8 cellular contexts compared by ENCODE assay signal in the genomic region with DNA sequence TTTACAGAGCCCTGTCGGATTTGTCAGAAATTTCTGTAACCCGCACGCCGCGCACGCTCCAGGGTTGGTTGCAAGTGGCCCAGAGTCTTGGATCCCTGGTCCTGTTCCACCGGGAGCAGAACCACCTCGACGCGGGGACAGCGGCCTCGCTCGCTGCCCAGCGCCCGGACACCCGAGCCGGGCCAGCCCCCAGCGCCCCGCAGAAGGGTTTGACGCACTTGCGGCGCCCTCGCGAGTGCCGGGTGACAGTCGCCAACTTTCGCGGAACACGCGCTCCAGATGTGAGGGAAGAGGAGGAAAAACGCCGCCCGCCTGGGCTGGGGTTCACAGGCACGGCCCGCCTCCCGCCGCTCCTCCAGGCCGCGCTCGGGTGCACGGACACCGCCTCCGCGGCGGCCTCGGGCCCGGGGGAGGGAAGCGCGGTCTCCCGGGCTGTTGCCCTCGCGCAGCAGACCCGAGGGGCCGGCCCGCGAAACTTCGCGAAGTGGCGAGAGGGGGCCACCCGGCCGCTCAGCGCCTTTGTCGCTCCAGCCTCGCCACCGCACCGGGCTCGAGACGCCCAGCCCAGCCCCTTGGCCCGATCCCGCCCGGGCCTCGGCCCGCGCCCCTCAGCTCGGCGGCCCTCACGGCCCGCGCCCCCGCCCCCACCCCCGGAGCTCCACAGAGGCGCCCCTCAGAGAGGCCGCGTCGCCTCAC. TPM values are rescaled to one million over a fixed set of nuclear protein-coding genes. Genes with fewer than 3 reads are reported as not detected.
DNase-seq lines count a peak whose midpoint lies in the region; ATAC-seq and TF ChIP-seq lines count a peak whose summit lies in the region.

No MANE protein-coding gene starts in this region.

- ATAC-seq in GM18868 (IDR thresholded peaks at IDR 0.05; ENCODE audit: unreplicated experiment) (peak; percentile 34), HG03066 (IDR thresholded peaks at IDR 0.05; ENCODE audit: low read depth, unreplicated experiment) (peak; percentile 37)

- peaks cover 20% of the 10 kb centered on the region for H3K36me3 Mint-ChIP-seq in MCF 10A (ENCODE audit: insufficient read depth, unreplicated experiment)

- H3K9me3 ChIP-seq in AG04450 (ENCODE audit: control insufficient read depth, insufficient read depth, low read length), result no peaks in the 10 kb centered on the region; the same call in 1 of the 2 replicates

- POLR2A ChIA-PET in AG04450 (lab: Yijun Ruan, JAX), result interaction anchor here (0.9 to 1.0 kb wide), 2 partner anchors 14 to 42 kb away, joined by 3 to 7 read pairs; no protein-coding TSS in a partner anchor
- POLR2A ChIA-PET in MCF 10A (lab: Yijun Ruan, JAX), result interaction anchor here (0.5 to 1.6 kb wide), 8 partner anchors 11 to 1584 kb away, joined by 3 to 8 read pairs (median 4); no protein-coding TSS in a partner anchor

- H3K4me1 Mint-ChIP-seq in MCF 10A (ENCODE audit: insufficient read depth, unreplicated experiment), result peaks cover 11% of the 10 kb centered on the region

- H3K4me3 Mint-ChIP-seq in MCF 10A (ENCODE audit: unreplicated experiment), result peak overlapping the region; percentile 81

- no TSS peak for BruUV-seq in MCF 10A (replicated peaks; lab: Mats Ljungman, UMichigan)

- DNase-seq in AG04450 (ENCODE audit: low read depth, low spot score), result no peak
- peak; percentile 8 for DNase-seq in T follicular helper cell (ENCODE audit: low read depth)
- DNase-seq in MCF 10A (ENCODE audit: unreplicated experiment), result peak; percentile 26
- peak; percentile 26 for DNase-seq in iris pigment epithelial cell (ENCODE audit: low read depth)
- DNase-seq in COR-L47 (lab: John Stamatoyannopoulos, UW), result no peak

- peak overlapping the region; percentile 69 for H3K27ac Mint-ChIP-seq in MCF 10A (ENCODE audit: low read depth, unreplicated experiment)

- TF ChIP-seq CTCF in AG04450 (IDR thresholded peaks at IDR 0.05; ENCODE audit: low read depth, low read length) (no peak), MCF 10A (IDR thresholded peaks at IDR 0.05; ENCODE audit: unreplicated experiment) (no peak)

- no peaks in the 10 kb centered on the region for H3K9me3 Mint-ChIP-seq in MCF 10A (ENCODE audit: unreplicated experiment)

- no peaks in the 10 kb centered on the region for H3K27me3 Mint-ChIP-seq in MCF 10A (ENCODE audit: insufficient read depth, unreplicated experiment)

- intact Hi-C loops in MCF 10A (cut with micrococcal nuclease), result loop anchor here (2.0 kb wide), 1 partner anchor 76 kb away; no protein-coding TSS in a partner anchor

- CTCF ChIA-PET in AG04450 (lab: Charles Lee) (interaction anchor here (0.6 to 1.9 kb wide), 21 partner anchors 8 to 360 kb away, joined by 3 to 12 read pairs (median 5); no protein-coding TSS in a partner anchor), MCF 10A (lab: Yijun Ruan, JAX) (interaction anchor here (0.6 to 1.7 kb wide), 11 partner anchors 10 to 940 kb away, joined by 3 to 11 read pairs (median 4); no protein-coding TSS in a partner anchor)

- H3K4me3 ChIP-seq in AG04450 (ENCODE audit: low read depth, low read length) (peak overlapping the region; percentile 77), skin epidermis (peak overlapping the region; percentile 62 to 95 (median 78))

- no peaks in the 10 kb centered on the region for H3K27me3 ChIP-seq in AG04450 (ENCODE audit: control insufficient read depth, insufficient read depth, low read length)

- H3K27ac ChIP-seq in AG04450 (ENCODE audit: low read depth, low read length) (peak overlapping the region; percentile 52), skin epidermis (peak overlapping the region; percentile 69 to 99 (median 92))

RNA-seq across cellular contexts. Expression of a gene that starts 0.5 kb away (rescaled TPM):
- 33.3 and 36.4 TPM in 2 replicates for polyA plus RNA-seq in AG04450 (2011; rRNA removed)
- polyA minus RNA-seq in AG04450 (2011; rRNA and poly(A)+ RNA removed), result 51.4 and 52.1 TPM in 2 replicates
- total RNA-seq in MCF 10A (2022), result 26.4 and 31.0 TPM in 2 replicates

Comparison
In these comparisons a context has a peak if more than half of its experiments do, and no peak if none do; other contexts are left out.
1. DNase-seq: peak in T follicular helper cell (single experiment), MCF 10A (single experiment) and iris pigment epithelial cell (single experiment); none in AG04450 (single experiment) and COR-L47 (single experiment).